Comparison of ENCODE assay signal across 1 cellular context in the genomic region with DNA sequence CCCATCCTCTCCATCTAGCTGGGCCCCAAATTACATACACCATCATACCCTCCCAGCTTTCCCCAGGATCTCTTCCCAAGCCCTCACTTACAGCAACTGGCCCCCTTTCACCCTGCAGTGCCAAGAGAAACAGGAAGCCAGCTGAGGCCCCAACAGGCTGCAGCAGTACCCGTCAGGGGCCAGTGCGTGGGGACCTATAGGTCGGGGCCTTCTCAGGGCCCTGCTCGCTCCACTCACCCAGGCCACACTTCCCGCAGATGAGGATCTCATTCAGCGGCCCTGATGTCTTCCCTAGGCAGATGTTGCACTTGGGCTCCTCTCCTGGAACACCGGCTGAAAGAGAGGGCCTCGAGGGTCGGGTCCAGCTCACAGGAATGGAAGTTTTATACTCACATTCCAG.
TF ChIP-seq lines count a peak whose summit lies in the region.

No MANE protein-coding gene starts in this region.

TF ChIP-seq in HepG2, 621 proteins besides CTCF, POLR2A, EP300 and RAD21:
- TF ChIP-seq TCF7 (IDR thresholded peaks at IDR 0.05; ENCODE audit: low read depth) (no peak), RORA (CRISPR knock-in tag; IDR thresholded peaks at IDR 0.05) (no peak), RNF2 (conservative IDR thresholded peaks at IDR 0.05; ENCODE audit: low read depth) (no peak), DPF2 (CRISPR knock-in tag; IDR thresholded peaks at IDR 0.05; ENCODE audit: borderline replicate concordance, low read depth) (no peak), KLF13 (CRISPR knock-in tag; IDR thresholded peaks at IDR 0.05) (no peak), ZNF432 (CRISPR knock-in tag; IDR thresholded peaks at IDR 0.05; ENCODE audit: borderline replicate concordance) (no peak), ZNF510 (CRISPR knock-in tag; IDR thresholded peaks at IDR 0.05; ENCODE audit: low read depth) (no peak)
- TF ChIP-seq, protein P1, sequence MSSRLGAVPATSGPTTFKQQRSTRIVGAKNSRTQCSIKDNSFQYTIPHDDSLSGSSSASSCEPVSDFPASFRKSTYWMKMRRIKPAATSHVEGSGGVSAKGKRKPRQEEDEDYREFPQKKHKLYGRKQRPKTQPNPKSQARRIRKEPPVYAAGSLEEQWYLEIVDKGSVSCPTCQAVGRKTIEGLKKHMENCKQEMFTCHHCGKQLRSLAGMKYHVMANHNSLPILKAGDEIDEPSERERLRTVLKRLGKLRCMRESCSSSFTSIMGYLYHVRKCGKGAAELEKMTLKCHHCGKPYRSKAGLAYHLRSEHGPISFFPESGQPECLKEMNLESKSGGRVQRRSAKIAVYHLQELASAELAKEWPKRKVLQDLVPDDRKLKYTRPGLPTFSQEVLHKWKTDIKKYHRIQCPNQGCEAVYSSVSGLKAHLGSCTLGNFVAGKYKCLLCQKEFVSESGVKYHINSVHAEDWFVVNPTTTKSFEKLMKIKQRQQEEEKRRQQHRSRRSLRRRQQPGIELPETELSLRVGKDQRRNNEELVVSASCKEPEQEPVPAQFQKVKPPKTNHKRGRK (CRISPR knock-in tag; IDR thresholded peaks at IDR 0.05): no peak
- TF ChIP-seq, protein P2, sequence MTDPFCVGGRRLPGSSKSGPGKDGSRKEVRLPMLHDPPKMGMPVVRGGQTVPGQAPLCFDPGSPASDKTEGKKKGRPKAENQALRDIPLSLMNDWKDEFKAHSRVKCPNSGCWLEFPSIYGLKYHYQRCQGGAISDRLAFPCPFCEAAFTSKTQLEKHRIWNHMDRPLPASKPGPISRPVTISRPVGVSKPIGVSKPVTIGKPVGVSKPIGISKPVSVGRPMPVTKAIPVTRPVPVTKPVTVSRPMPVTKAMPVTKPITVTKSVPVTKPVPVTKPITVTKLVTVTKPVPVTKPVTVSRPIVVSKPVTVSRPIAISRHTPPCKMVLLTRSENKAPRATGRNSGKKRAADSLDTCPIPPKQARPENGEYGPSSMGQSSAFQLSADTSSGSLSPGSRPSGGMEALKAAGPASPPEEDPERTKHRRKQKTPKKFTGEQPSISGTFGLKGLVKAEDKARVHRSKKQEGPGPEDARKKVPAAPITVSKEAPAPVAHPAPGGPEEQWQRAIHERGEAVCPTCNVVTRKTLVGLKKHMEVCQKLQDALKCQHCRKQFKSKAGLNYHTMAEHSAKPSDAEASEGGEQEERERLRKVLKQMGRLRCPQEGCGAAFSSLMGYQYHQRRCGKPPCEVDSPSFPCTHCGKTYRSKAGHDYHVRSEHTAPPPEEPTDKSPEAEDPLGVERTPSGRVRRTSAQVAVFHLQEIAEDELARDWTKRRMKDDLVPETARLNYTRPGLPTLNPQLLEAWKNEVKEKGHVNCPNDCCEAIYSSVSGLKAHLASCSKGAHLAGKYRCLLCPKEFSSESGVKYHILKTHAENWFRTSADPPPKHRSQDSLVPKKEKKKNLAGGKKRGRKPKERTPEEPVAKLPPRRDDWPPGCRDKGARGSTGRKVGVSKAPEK (CRISPR knock-in tag; IDR thresholded peaks at IDR 0.05; ENCODE audit: borderline replicate concordance): no peak
- TF ChIP-seq, protein P3, sequence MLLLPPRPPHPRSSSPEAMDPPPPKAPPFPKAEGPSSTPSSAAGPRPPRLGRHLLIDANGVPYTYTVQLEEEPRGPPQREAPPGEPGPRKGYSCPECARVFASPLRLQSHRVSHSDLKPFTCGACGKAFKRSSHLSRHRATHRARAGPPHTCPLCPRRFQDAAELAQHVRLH (CRISPR knock-in tag; IDR thresholded peaks at IDR 0.05; ENCODE audit: borderline replicate concordance, low read depth): no peak
- TF ChIP-seq, protein P4, sequence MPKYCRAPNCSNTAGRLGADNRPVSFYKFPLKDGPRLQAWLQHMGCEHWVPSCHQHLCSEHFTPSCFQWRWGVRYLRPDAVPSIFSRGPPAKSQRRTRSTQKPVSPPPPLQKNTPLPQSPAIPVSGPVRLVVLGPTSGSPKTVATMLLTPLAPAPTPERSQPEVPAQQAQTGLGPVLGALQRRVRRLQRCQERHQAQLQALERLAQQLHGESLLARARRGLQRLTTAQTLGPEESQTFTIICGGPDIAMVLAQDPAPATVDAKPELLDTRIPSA (CRISPR knock-in tag; IDR thresholded peaks at IDR 0.05; ENCODE audit: borderline replicate concordance): no peak
- TF ChIP-seq, protein P5, sequence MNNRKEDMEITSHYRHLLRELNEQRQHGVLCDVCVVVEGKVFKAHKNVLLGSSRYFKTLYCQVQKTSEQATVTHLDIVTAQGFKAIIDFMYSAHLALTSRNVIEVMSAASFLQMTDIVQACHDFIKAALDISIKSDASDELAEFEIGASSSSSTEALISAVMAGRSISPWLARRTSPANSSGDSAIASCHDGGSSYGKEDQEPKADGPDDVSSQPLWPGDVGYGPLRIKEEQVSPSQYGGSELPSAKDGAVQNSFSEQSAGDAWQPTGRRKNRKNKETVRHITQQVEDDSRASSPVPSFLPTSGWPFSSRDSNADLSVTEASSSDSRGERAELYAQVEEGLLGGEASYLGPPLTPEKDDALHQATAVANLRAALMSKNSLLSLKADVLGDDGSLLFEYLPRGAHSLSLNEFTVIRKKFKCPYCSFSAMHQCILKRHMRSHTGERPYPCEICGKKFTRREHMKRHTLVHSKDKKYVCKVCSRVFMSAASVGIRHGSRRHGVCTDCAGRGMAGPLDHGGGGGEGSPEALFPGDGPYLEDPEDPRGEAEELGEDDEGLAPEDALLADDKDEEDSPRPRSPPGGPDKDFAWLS (CRISPR knock-in tag; IDR thresholded peaks at IDR 0.05; ENCODE audit: borderline replicate concordance): no peak
- TF ChIP-seq, protein P6, sequence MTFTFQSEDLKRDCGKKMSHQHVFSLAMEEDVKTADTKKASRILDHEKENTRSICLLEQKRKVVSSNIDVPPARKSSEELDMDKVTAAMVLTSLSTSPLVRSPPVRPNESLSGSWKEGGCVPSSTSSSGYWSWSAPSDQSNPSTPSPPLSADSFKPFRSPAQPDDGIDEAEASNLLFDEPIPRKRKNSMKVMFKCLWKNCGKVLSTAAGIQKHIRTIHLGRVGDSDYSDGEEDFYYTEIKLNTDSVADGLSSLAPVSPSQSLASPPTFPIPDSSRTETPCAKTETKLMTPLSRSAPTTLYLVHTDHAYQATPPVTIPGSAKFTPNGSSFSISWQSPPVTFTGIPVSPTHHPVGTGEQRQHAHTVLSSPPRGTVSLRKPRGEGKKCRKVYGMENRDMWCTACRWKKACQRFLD (CRISPR knock-in tag; IDR thresholded peaks at IDR 0.05; ENCODE audit: borderline replicate concordance): no peak
